ENCODE assay signal across 12 cellular contexts in the genomic region with DNA sequence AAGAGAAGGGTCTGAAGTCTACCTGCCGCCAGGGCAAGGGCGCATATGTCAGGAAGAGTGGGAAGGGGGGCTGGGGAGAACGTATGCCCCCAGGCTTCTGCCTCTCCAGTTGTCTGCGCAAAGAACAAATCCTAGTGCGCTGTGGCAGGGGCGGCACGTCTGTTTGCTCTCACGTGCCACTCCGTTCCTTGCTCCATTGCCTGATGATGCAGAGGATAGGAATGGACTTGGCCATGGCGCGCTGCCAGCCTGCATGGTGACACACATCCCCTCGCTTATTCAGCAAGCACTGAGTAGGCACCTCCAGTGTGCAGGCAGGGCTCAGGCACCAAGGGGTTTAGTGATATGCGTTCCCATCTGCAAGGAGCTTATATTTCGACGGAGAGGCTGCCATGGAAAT. TPM values are rescaled to one million over a fixed set of nuclear protein-coding genes. Genes with fewer than 3 reads are reported as not detected.
DNase-seq lines count a peak whose midpoint lies in the region; ATAC-seq and TF ChIP-seq lines count a peak whose summit lies in the region.
"Had no signal": no experiment of that assay in that cellular context is flagged by ENCODE, and none has a peak within 500 bp of the region (broad histone marks: within the 10 kb centered on the region; RNA-seq: fewer than 3 reads in every experiment).

No MANE protein-coding gene starts in this region.

- H3K36me3 Mint-ChIP-seq in MCF 10A (ENCODE audit: insufficient read depth, unreplicated experiment), result no peaks in the 10 kb centered on the region

- intact Hi-C loops in MCF 10A (cut with micrococcal nuclease) (no loop called here), breast epithelium (cut with DNase I; ENCODE audit: low total_unique reads) (no loop called here)

- H3K36me3 ChIP-seq in breast epithelium, result no peaks in the 10 kb centered on the region

- no peak overlapping the region for H3K27ac Mint-ChIP-seq in MCF 10A (ENCODE audit: low read depth, unreplicated experiment)

- H3K4me3 Mint-ChIP-seq in MCF 10A (ENCODE audit: unreplicated experiment), result no peak overlapping the region

- H3K9me3 Mint-ChIP-seq in MCF 10A (ENCODE audit: unreplicated experiment), result no peaks in the 10 kb centered on the region

- peaks cover 0 to 12% of the 10 kb centered on the region in 2 donors for H3K9me3 ChIP-seq in breast epithelium

- ATAC-seq in HG03159 (IDR thresholded peaks at IDR 0.05; ENCODE audit: unreplicated experiment), result no peak
- ATAC-seq: right cardiac atrium had no signal

- TF ChIP-seq CTCF in MCF 10A (IDR thresholded peaks at IDR 0.05; ENCODE audit: unreplicated experiment), result no peak
- TF ChIP-seq CTCF in breast epithelium (IDR thresholded peaks at IDR 0.05), result no peak
- no peak for TF ChIP-seq CTCF in fibroblast of the aortic adventitia (IDR thresholded peaks at IDR 0.05; ENCODE audit: insufficient read depth, low read length)

- DNase-seq in MCF 10A (ENCODE audit: unreplicated experiment) (peak; percentile 94), breast epithelium (ENCODE audit: low spot score in 2 of 2) (no peak), T1000 (lab: John Stamatoyannopoulos, UW) (peak; percentile 83), fibroblast of the aortic adventitia (ENCODE audit: low read depth) (peak; percentile 54), NCI-H345 treated with DMSO at 0.1 percent for 48 hours (lab: John Stamatoyannopoulos, UW; ENCODE audit: unreplicated experiment) (no peak), NCI-H69 (lab: John Stamatoyannopoulos, UW) (no peak), NCI-H2196 (lab: John Stamatoyannopoulos, UW; ENCODE audit: unreplicated experiment) (no peak)
- DNase-seq: NCI-H1694 treated with DMSO at 0.1 percent for 48 hours, OCI-M1, right cardiac atrium had no signal

- BruUV-seq in MCF 10A (replicated peaks; lab: Mats Ljungman, UMichigan), result no TSS peak

- peaks cover 30% of the 10 kb centered on the region for H3K4me1 Mint-ChIP-seq in MCF 10A (ENCODE audit: insufficient read depth, unreplicated experiment)

- TF ChIP-seq POLR2A in breast epithelium (IDR thresholded peaks at IDR 0.05), result no peak

- H3K4me3 ChIP-seq in breast epithelium, result no peak overlapping the region
- no peak overlapping the region for H3K4me3 ChIP-seq in fibroblast of the aortic adventitia (ENCODE audit: low read depth, low read length)

- no peaks in the 10 kb centered on the region for H3K27me3 Mint-ChIP-seq in MCF 10A (ENCODE audit: insufficient read depth, unreplicated experiment)

- POLR2A ChIA-PET in MCF 10A (lab: Yijun Ruan, JAX), result interaction anchor here (0.5 to 1.2 kb wide), 3 partner anchors 26 to 186 kb away, joined by 3 to 7 read pairs (median 3); partner anchors contain the start of gene RPS6KA4

- H3K27me3 ChIP-seq in breast epithelium, result peaks cover 0 to 7% of the 10 kb centered on the region in 2 donors

- no peaks in the 10 kb centered on the region for H3K4me1 ChIP-seq in breast epithelium

- CTCF ChIA-PET in MCF 10A (lab: Yijun Ruan, JAX), result interaction anchor here (0.9 to 2.2 kb wide), 4 partner anchors 97 to 107 kb away, joined by 3 to 8 read pairs (median 5); no protein-coding TSS in a partner anchor

- H3K27ac ChIP-seq in breast epithelium, result no peak overlapping the region

RNA-seq across cellular contexts. Expression of gene SLC22A11, which starts 10.1 kb away (rescaled TPM):
- total RNA-seq in MCF 10A (2022), result not detected in 2 replicates
- not detected for total RNA-seq in breast epithelium
- total RNA-seq in fibroblast of the aortic adventitia (ENCODE audit: low replicate concordance), result not detected in 2 replicates
- total RNA-seq: right cardiac atrium had no signal

RNA-seq across cellular contexts. Expression of gene SLC22A12, which starts 45.4 kb away (rescaled TPM):
- total RNA-seq in MCF 10A (2022), result not detected in 2 replicates
- not detected for total RNA-seq in breast epithelium
- total RNA-seq in fibroblast of the aortic adventitia (ENCODE audit: low replicate concordance), result not detected in 2 replicates
- total RNA-seq: G401, right cardiac atrium had no signal

Comparison
In these comparisons a context has a peak if more than half of its experiments do, and no peak if none do; other contexts are left out.
1. DNase-seq: peak in MCF 10A (single experiment), T1000 (single experiment) and fibroblast of the aortic adventitia (single experiment); none in breast epithelium (0 of 2), NCI-H345 treated with DMSO at 0.1 percent for 48 hours (single experiment), NCI-H69 (single experiment) and NCI-H2196 (single experiment).